8 cellular contexts compared by ENCODE assay signal in the genomic region with DNA sequence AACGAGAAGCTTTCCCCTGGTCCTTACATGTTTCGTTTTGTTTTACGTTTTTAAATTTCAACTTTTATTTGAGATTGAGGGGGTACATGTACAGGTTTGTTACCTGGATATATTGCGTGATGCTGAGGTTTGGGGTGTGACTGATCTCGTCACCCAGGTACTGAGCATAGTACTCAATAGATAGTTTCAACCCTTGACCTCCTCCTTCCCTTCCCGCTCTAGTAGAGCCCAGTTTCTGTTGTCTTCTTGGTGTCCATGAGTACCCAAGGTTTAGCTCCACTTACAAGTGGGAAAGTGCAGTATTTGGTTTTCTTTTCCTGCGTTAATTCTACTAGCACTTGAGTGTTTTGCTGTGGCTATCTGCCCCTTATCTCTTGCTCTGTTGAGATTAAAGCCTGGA. TPM values are rescaled to one million over a fixed set of nuclear protein-coding genes. Genes with fewer than 3 reads are reported as not detected.
DNase-seq lines count a peak whose midpoint lies in the region; ATAC-seq and TF ChIP-seq lines count a peak whose summit lies in the region.

No MANE protein-coding gene starts in this region.

- H3K27ac ChIP-seq in hepatocyte (peak overlapping the region; percentile 95), skin epidermis (peak overlapping the region in 17 of 21 experiments; percentile 79 to 97 (median 90))

- H4K20me1 ChIP-seq in hepatocyte (ENCODE audit: insufficient read depth, poor library complexity, severe bottlenecking), result peaks cover 4% of the 10 kb centered on the region

- DNase-seq in HAP-1 (ENCODE audit: low spot score in 2 of 2), result no peak
- no peak for DNase-seq in hepatocyte (ENCODE audit: low spot score)
- no peak for DNase-seq in NCI-H187 (lab: John Stamatoyannopoulos, UW)
- no peak for DNase-seq in GDM1 (lab: John Stamatoyannopoulos, UW)

- H3K9me2 ChIP-seq in hepatocyte (replicated peaks; ENCODE audit: insufficient read depth), result no peaks in the 10 kb centered on the region

- H3K79me2 ChIP-seq in hepatocyte, result peaks cover 59% of the 10 kb centered on the region

- H3K27me3 ChIP-seq in HAP-1 (ENCODE audit: low read depth), result no peaks in the 10 kb centered on the region
- H3K27me3 ChIP-seq in hepatocyte, result no peaks in the 10 kb centered on the region

- WGBS in hepatocyte (ENCODE audit: low lambda C conversion rate, missing lambda C conversion rate), result 12% methylated on average over 7 of the region's 7 CpGs

- no peak for TF ChIP-seq CTCF in WI38 (IDR thresholded peaks at IDR 0.05; ENCODE audit: low read depth, low read length)
- TF ChIP-seq CTCF in hepatocyte (IDR thresholded peaks at IDR 0.05; ENCODE audit: poor library complexity), result no peak

- ATAC-seq in HG03571 (IDR thresholded peaks at IDR 0.05; ENCODE audit: unreplicated experiment), result no peak
- no peak for ATAC-seq in HG03442 (IDR thresholded peaks at IDR 0.05; ENCODE audit: unreplicated experiment)

- peak overlapping the region; percentile 97 for H3K4me3 ChIP-seq in HAP-1
- peak overlapping the region; percentile 92 for H3K4me3 ChIP-seq in WI38 (ENCODE audit: low read depth, low read length)
- peak overlapping the region; percentile 97 for H3K4me3 ChIP-seq in hepatocyte
- peak overlapping the region; percentile 79 to 99 (median 90) for H3K4me3 ChIP-seq in skin epidermis

- peak overlapping the region; percentile 43 for H2AFZ ChIP-seq in hepatocyte

- H3K36me3 ChIP-seq in HAP-1 (replicated peaks) (no peaks in the 10 kb centered on the region; the same call in 1 of the 2 replicates), hepatocyte (replicated peaks; ENCODE audit: insufficient read depth, low read depth) (no peaks in the 10 kb centered on the region)

- peak overlapping the region; percentile 89 for H3K4me2 ChIP-seq in hepatocyte

- in situ Hi-C loops in HAP-1 (cut with MboI; ENCODE audit: low sequenced_read_pairs), result no loop called here

- H3K4me1 ChIP-seq in HAP-1 (peaks cover 22% of the 10 kb centered on the region), hepatocyte (ENCODE audit: insufficient read depth) (peaks cover 23% of the 10 kb centered on the region)

- no peaks in the 10 kb centered on the region; the same call in 1 of the 2 replicates for H3K9me3 ChIP-seq in HAP-1
- H3K9me3 ChIP-seq in hepatocyte (ENCODE audit: low read depth), result no peaks in the 10 kb centered on the region

RNA-seq across cellular contexts. Expression of a gene that starts 47.1 kb away (rescaled TPM):
- 43.0 and 50.3 TPM in 2 replicates for total RNA-seq in hepatocyte
- 35.9 and 36.7 TPM in 2 replicates for polyA plus RNA-seq in hepatocyte
